ENCODE assay signal across 9 cellular contexts in the genomic region with DNA sequence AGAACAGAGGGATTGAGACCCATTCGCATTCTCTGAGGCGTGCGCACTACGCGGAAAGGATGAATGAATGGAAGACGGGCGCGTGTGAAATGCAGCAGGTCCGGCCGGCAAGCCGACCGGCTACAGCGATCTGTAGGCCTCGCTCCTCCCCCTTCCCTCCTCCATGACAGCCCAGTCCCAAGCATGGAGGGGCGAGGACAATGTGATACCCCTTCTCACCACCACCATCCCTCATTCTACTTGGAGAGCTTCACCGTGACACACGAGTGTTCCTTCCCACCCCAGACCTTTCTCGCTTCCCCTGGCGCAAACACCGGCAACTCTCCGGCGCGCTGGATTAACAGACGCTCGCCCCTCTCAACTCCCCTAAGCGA. TPM values are rescaled to one million over a fixed set of nuclear protein-coding genes. Genes with fewer than 3 reads are reported as not detected.
A peak's percentile ranks its signal among the peaks of the same experiment; 100 is the strongest.
DNase-seq lines count a peak whose midpoint lies in the region; ATAC-seq, FAIRE-seq and TF ChIP-seq lines count a peak whose summit lies in the region.
"Had no signal": no experiment of that assay in that cellular context is flagged by ENCODE, and none has a peak within 500 bp of the region (broad histone marks: within the 10 kb centered on the region; RNA-seq: fewer than 3 reads in every experiment).

No MANE protein-coding gene starts in this region.

- H2BK120ac ChIP-seq in H1 (replicated peaks; ENCODE audit: low read depth, low read length) (no peak overlapping the region), mesendoderm (ENCODE audit: low read depth, low read length) (no peak overlapping the region)

- H3K18ac ChIP-seq in H1 (ENCODE audit: extremely low read depth, low read length) (peak overlapping the region; percentile 99), mesendoderm (ENCODE audit: low read length) (peak overlapping the region; percentile 61)

- H3K27me3 ChIP-seq in BE2C (no peaks in the 10 kb centered on the region), H1 (replicated peaks in 1 of 4; ENCODE audit: control insufficient read depth in 3 of 4, extremely low read depth in 1 of 4, insufficient read depth in 3 of 4, low read length in 3 of 4) (no peaks in the 10 kb centered on the region), mesendoderm (ENCODE audit: insufficient read depth, low read length, poor library complexity) (no peaks in the 10 kb centered on the region)

- no peak; a peak in 2 of 4 replicates for TF ChIP-seq RAD21 in H1 (IDR thresholded peaks at IDR 0.05 in 1 of 2, conservative IDR thresholded peaks at IDR 0.05 in 1 of 2; ENCODE audit: low read depth in 2 of 2, low read length in 2 of 2)

- no peaks in the 10 kb centered on the region for H3K79me1 ChIP-seq in H1 (ENCODE audit: low read depth, low read length)
- no peaks in the 10 kb centered on the region for H3K79me1 ChIP-seq in mesendoderm (ENCODE audit: low read length)

- TF ChIP-seq POLR2A in H1 (IDR thresholded peaks at IDR 0.05; ENCODE audit: control extremely low read depth in 1 of 2, low read depth in 2 of 2, low read length in 2 of 2): peak; percentile 52 to 92

- H3K14ac ChIP-seq in H1 (ENCODE audit: insufficient read length): no peak overlapping the region

- H4K5ac ChIP-seq in H1 (ENCODE audit: insufficient read length, low read depth, low read length) (peak overlapping the region; percentile 96), mesendoderm (ENCODE audit: low read length) (no peak overlapping the region)

- H3K27ac ChIP-seq in H1 (ENCODE audit: low read depth, low read length): peak overlapping the region; percentile 91
- peak overlapping the region; percentile 74 for H3K27ac ChIP-seq in mesendoderm (ENCODE audit: low read depth, low read length)

- H3K79me2 ChIP-seq in H1 (ENCODE audit: control insufficient read depth in 1 of 2, insufficient read depth in 2 of 2, low read length in 2 of 2) (peaks cover 42 to 56% of the 10 kb centered on the region in 2 experiments), mesendoderm (ENCODE audit: control insufficient read depth, insufficient read depth, low read length) (peaks cover 49% of the 10 kb centered on the region)

- no peak for TF ChIP-seq CTCF in BE2C (IDR thresholded peaks at IDR 0.05; ENCODE audit: low read depth, low read length)
- TF ChIP-seq CTCF in H1 (IDR thresholded peaks at IDR 0.05; ENCODE audit: control extremely low read depth in 1 of 3, insufficient read depth in 1 of 3, low read depth in 1 of 3, low read length in 3 of 3): no peak

- H2BK12ac ChIP-seq in H1 (ENCODE audit: low read depth, low read length): 0 out of 2 replicates have a peak overlapping the region, but pooled peaks have one; percentile 75

- H2BK20ac ChIP-seq in H1 (ENCODE audit: low read length): no peak overlapping the region

- H2AK5ac ChIP-seq in H1 (ENCODE audit: low read depth, low read length) (peak overlapping the region; percentile 82; the same call in 1 of the 2 replicates), mesendoderm (ENCODE audit: low read length) (no peak overlapping the region)

- peak overlapping the region; percentile 98 for H3K56ac ChIP-seq in H1 (replicated peaks; ENCODE audit: insufficient read length, low read depth, low read length)
- H3K56ac ChIP-seq in mesendoderm (ENCODE audit: low read length): peak overlapping the region; percentile 98

- H3K4me3 ChIP-seq in BE2C (ENCODE audit: low read depth, low read length) (peak overlapping the region; percentile 93), H1 (ENCODE audit: extremely low read depth in 1 of 4, insufficient read depth in 2 of 4, low read depth in 3 of 4, low read length in 4 of 4) (peak overlapping the region; percentile 94 to 98 (median 98)), mesendoderm (ENCODE audit: low read length) (peak overlapping the region; percentile 59)

- H3K23ac ChIP-seq in H1 (ENCODE audit: insufficient read length) (no peak overlapping the region), mesendoderm (ENCODE audit: low read length) (peak overlapping the region; percentile 93)

- peak overlapping the region; percentile 79 for H4K91ac ChIP-seq in H1 (replicated peaks; ENCODE audit: insufficient read length, low read length)

- H3K23me2 ChIP-seq in H1 (ENCODE audit: low read depth, low read length): peaks cover 2% of the 10 kb centered on the region; the same call in 1 of the 2 replicates

- H3K4me1 ChIP-seq in BE2C (no peaks in the 10 kb centered on the region), H1 (replicated peaks in 1 of 4; ENCODE audit: control insufficient read depth in 3 of 4, insufficient read depth in 4 of 4, low read length in 3 of 4) (peaks cover 0 to 2% (median 0%) of the 10 kb centered on the region in 4 experiments; a peak in 1 of 7 replicates), mesendoderm (ENCODE audit: control insufficient read depth, low read depth, low read length) (no peaks in the 10 kb centered on the region)

- 2% methylated on average over 23 of the region's 26 CpGs; no CpG with 5 or more reads in 1 of the 2 experiments for WGBS in H1 (ENCODE audit: extremely low coverage in 1 of 2, insufficient coverage in 1 of 2, insufficient read length in 1 of 2, insufficient replicate concordance in 2 of 2, low coverage in 1 of 2, low lambda C conversion rate in 2 of 2, missing lambda C conversion rate in 1 of 2), 2 experiments
- no CpG with 5 or more reads among the region's 26 CpGs for whole genome bisulfite sequencing in mesendoderm (ENCODE audit: extremely low coverage, insufficient coverage, low lambda C conversion rate)

- DNase-seq in BE2C: peak; percentile 89
- DNase-seq in NCI-H748 treated with DMSO at 0.1 percent for 48 hours (lab: John Stamatoyannopoulos, UW): peak; percentile 25
- DNase-seq in activated CD8-positive, alpha-beta memory T cell treated with anti-CD3 and anti-CD28 coated beads for 1 hour (ENCODE audit: extremely low read depth in 1 of 2, low read depth in 1 of 2): peak; percentile 10 to 37
- peak in 1 of 2 experiments; percentile 66 for DNase-seq in H1 (ENCODE audit: low read depth in 1 of 2, low spot score in 2 of 2)
- DNase-seq in mesendoderm: peak; percentile 94
- DNase-seq in stimulated activated CD8-positive, alpha-beta memory T cell treated with anti-CD3 and anti-CD28 coated beads, Interleukin-15, amount 100 ng/mL, for 4 hours (ENCODE audit: low read depth in 2 of 2): peak; percentile 42 to 53

- peaks cover 0 to 9% of the 10 kb centered on the region in 2 experiments for H4K20me1 ChIP-seq in H1 (replicated peaks in 1 of 2; ENCODE audit: control insufficient read depth in 1 of 2, insufficient read depth in 2 of 2, low read length in 2 of 2)

- H3K9me3 ChIP-seq in BE2C (no peaks in the 10 kb centered on the region), H1 (ENCODE audit: insufficient read depth in 2 of 2, low read depth in 1 of 2, low read length in 1 of 2) (peaks cover 17 to 22% of the 10 kb centered on the region in 2 experiments)

- peak overlapping the region; percentile 98 for H2BK5ac ChIP-seq in H1 (ENCODE audit: low read depth, low read length)
- peak overlapping the region; percentile 61 for H2BK5ac ChIP-seq in mesendoderm (ENCODE audit: low read length)

- H3K4me2 ChIP-seq in H1 (ENCODE audit: insufficient read depth in 1 of 2, low read depth in 2 of 2, low read length in 2 of 2) (peak overlapping the region; percentile 85 to 95), mesendoderm (ENCODE audit: low read length) (peak overlapping the region; percentile 0)

- H3K9ac ChIP-seq in H1 (replicated peaks in 1 of 4; ENCODE audit: extremely low read depth in 1 of 4, low read depth in 3 of 4, low read length in 3 of 4) (peak overlapping the region; percentile 89 to 97 (median 94)), mesendoderm (ENCODE audit: low read length) (peak overlapping the region; percentile 95)

- TF ChIP-seq EP300 in H1 (IDR thresholded peaks at IDR 0.05; ENCODE audit: borderline replicate concordance in 1 of 2, low read depth in 2 of 2, low read length in 2 of 2): no peak

- peak overlapping the region; percentile 19 for H3K4ac ChIP-seq in H1 (replicated peaks; ENCODE audit: insufficient read length, low read depth, low read length)
- peak overlapping the region; percentile 74 for H3K4ac ChIP-seq in mesendoderm (ENCODE audit: low read depth, low read length)

- H3K36me3 ChIP-seq in BE2C: peaks cover 23% of the 10 kb centered on the region
- peaks cover 0 to 11% (median 0%) of the 10 kb centered on the region in 4 experiments; a peak in 1 of 8 replicates for H3K36me3 ChIP-seq in H1 (ENCODE audit: control insufficient read depth in 2 of 4, insufficient read depth in 4 of 4, low read length in 3 of 4)
- no peaks in the 10 kb centered on the region for H3K36me3 ChIP-seq in mesendoderm (ENCODE audit: control insufficient read depth, insufficient read depth, low read length)

- POLR2A ChIA-PET in H1 (lab: Charles Lee; ENCODE audit: partially characterized antibody): interaction anchor here (0.9 to 5.1 kb wide), 31 partner anchors 8 to 667 kb away, joined by 3 to 51 read pairs (median 5); a partner anchor contains a TSS

- H2AFZ ChIP-seq in H1 (ENCODE audit: low read length): no peak overlapping the region

- peak overlapping the region; percentile 99 for H4K8ac ChIP-seq in H1 (ENCODE audit: extremely low read depth, insufficient read depth, low read length)
- H4K8ac ChIP-seq in mesendoderm (ENCODE audit: low read depth, low read length): no peak overlapping the region

- H2BK15ac ChIP-seq in H1 (ENCODE audit: low read length) (no peak overlapping the region), mesendoderm (replicated peaks; ENCODE audit: low read depth) (no peak overlapping the region)

- CTCF ChIA-PET in H1 (lab: Charles Lee; ENCODE audit: partially characterized antibody): interaction anchor here (0.5 to 2.9 kb wide), 8 partner anchors 10 to 486 kb away, joined by 3 to 9 read pairs (median 4); a partner anchor contains a TSS

- peak; percentile 28 for ATAC-seq in GM19025 (IDR thresholded peaks at IDR 0.05; ENCODE audit: low read depth, unreplicated experiment)
- ATAC-seq in HG03280 (IDR thresholded peaks at IDR 0.05; ENCODE audit: unreplicated experiment): peak; percentile 41

- no peak for FAIRE-seq in H1 (lab: Jason Lieb, UNC)
- FAIRE-seq: endometrium had no signal

TF ChIP-seq in H1, 55 proteins besides CTCF, POLR2A, EP300 and RAD21 (continues in another document):
- TF ChIP-seq CEBPB (IDR thresholded peaks at IDR 0.05; ENCODE audit: low read depth, low read length): no peak

RNA-seq across cellular contexts. Expression of a gene that starts 0.8 kb away (rescaled TPM):
- 66.2 TPM for polyA plus RNA-seq in BE2C (2012; ENCODE audit: insufficient read depth, insufficient read length, low read depth)
- total RNA-seq in H1 (2021; fragmentation: NEBNext Ultra II Directional; extraction: Animal tissue kit (Norgen Biotek cat#: 25700)): 185 and 210 TPM in 2 replicates
- polyA plus RNA-seq in H1 (2011; rRNA removed): 45.5 and 59.6 TPM in 2 replicates
- polyA plus RNA-seq in H1 (2011; cell fraction: cytosol; rRNA removed): 145 TPM
- 11.1 TPM for polyA plus RNA-seq in H1 (2011; cell fraction: nucleus; rRNA removed)
- 119 to 148 TPM (median 132 TPM) in 4 replicates for polyA plus RNA-seq in H1 (2012, experiment 1 of 2)
- polyA plus RNA-seq in H1 (2012, experiment 2 of 2): 12.0 TPM
- 113 TPM for polyA plus RNA-seq in H1 (2013, experiment 1 of 2)
- polyA plus RNA-seq in H1 (2013, experiment 2 of 2): 118 TPM
- polyA minus RNA-seq in H1 (2011; rRNA and poly(A)+ RNA removed): 57.4 and 74.1 TPM in 2 replicates
- polyA minus RNA-seq in H1 (2011; cell fraction: cytosol; rRNA and poly(A)+ RNA removed): 88.8 TPM
- polyA minus RNA-seq in H1 (2011; cell fraction: nucleus; rRNA and poly(A)+ RNA removed): 88.7 TPM
- 151 TPM for polyA plus RNA-seq in mesendoderm (2013, experiment 1 of 2)
- polyA plus RNA-seq in mesendoderm (2013, experiment 2 of 2): 152 TPM
